ENCODE assay signal across 15 cellular contexts in the genomic region with DNA sequence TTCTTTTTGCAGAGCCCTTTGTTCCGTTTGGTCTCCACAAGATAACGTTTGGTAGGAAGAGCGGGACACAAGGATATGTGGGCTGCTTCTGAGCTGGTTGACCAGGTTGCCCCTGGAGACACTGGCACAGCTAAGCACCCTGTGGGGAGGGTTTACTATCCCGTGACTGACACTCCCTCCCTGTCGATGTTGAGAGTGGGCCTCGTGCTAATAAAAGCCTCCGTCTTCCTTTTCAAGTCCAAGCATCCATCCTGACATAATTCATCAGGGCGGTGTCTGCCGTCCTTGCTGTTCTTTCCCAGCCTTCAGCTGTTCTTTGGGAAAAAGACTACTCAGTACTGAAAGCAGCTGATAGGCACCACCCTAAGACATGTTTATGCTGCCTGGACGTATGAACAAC. TPM values are rescaled to one million over a fixed set of nuclear protein-coding genes. Genes with fewer than 3 reads are reported as not detected.
DNase-seq lines count a peak whose midpoint lies in the region; ATAC-seq and TF ChIP-seq lines count a peak whose summit lies in the region.
"Had no signal": no experiment of that assay in that cellular context is flagged by ENCODE, and none has a peak within 500 bp of the region (broad histone marks: within the 10 kb centered on the region; RNA-seq: fewer than 3 reads in every experiment).

No MANE protein-coding gene starts in this region.

- TF ChIP-seq POLR2A in gastroesophageal sphincter (IDR thresholded peaks at IDR 0.05), result no peak

- H3K9me3 Mint-ChIP-seq in activated T-cell treated with anti-CD3 and anti-CD28 coated beads, Interleukin-2, amount 50 U/mL, for 24 hours, result no peaks in the 10 kb centered on the region
- H3K9me3 Mint-ChIP-seq in activated CD8-positive, alpha-beta T cell treated with anti-CD3 and anti-CD28 coated beads for 36 hours, result no peaks in the 10 kb centered on the region
- H3K9me3 Mint-ChIP-seq: HFFc6 had no signal

- POLR2A ChIA-PET in activated CD8-positive, alpha-beta T cell treated with anti-CD3 and anti-CD28 coated beads for 36 hours (lab: Charles Lee), result interaction anchor here (1.3 to 2.7 kb wide), 2 partner anchors 9 to 163 kb away, joined by 3 to 17 read pairs; no protein-coding TSS in a partner anchor

- no peaks in the 10 kb centered on the region for H3K27me3 Mint-ChIP-seq in activated T-cell treated with anti-CD3 and anti-CD28 coated beads, Interleukin-2, amount 50 U/mL, for 24 hours
- H3K27me3 Mint-ChIP-seq in activated CD8-positive, alpha-beta T cell treated with anti-CD3 and anti-CD28 coated beads for 36 hours, result no peaks in the 10 kb centered on the region

- TF ChIP-seq CTCF in activated CD8-positive, alpha-beta T cell treated with anti-CD3 and anti-CD28 coated beads for 36 hours (IDR thresholded peaks at IDR 0.05), result no peak
- TF ChIP-seq CTCF in gastroesophageal sphincter (IDR thresholded peaks at IDR 0.05) (no peak), retinal pigment epithelial cell (conservative IDR thresholded peaks at IDR 0.05; ENCODE audit: low read depth, low read length) (no peak)

- peaks cover 81% of the 10 kb centered on the region for H3K36me3 Mint-ChIP-seq in activated T-cell treated with anti-CD3 and anti-CD28 coated beads, Interleukin-2, amount 50 U/mL, for 24 hours (ENCODE audit: low read depth)
- H3K36me3 Mint-ChIP-seq in activated CD8-positive, alpha-beta T cell treated with anti-CD3 and anti-CD28 coated beads for 36 hours (ENCODE audit: low read depth), result peaks cover 58% of the 10 kb centered on the region

- H3K27ac Mint-ChIP-seq in activated T-cell treated with anti-CD3 and anti-CD28 coated beads, Interleukin-2, amount 50 U/mL, for 24 hours, result peak overlapping the region; percentile 98
- peak overlapping the region; percentile 95 for H3K27ac Mint-ChIP-seq in activated CD8-positive, alpha-beta T cell treated with anti-CD3 and anti-CD28 coated beads for 36 hours
- H3K27ac Mint-ChIP-seq: HFFc6 had no signal

- peaks cover 73% of the 10 kb centered on the region for H3K4me1 Mint-ChIP-seq in activated T-cell treated with anti-CD3 and anti-CD28 coated beads, Interleukin-2, amount 50 U/mL, for 24 hours (ENCODE audit: low read depth)
- peaks cover 60% of the 10 kb centered on the region for H3K4me1 Mint-ChIP-seq in activated CD8-positive, alpha-beta T cell treated with anti-CD3 and anti-CD28 coated beads for 36 hours (ENCODE audit: low read depth)

- H3K4me1 ChIP-seq in gastroesophageal sphincter, result peaks cover 0 to 39% (median 4%) of the 10 kb centered on the region in 3 donors

- WGBS in gastroesophageal sphincter (ENCODE audit: low coverage in 1 of 2), 2 donors, result 56 to 58% methylated on average over 7 to 8 of the region's 10 CpGs

- no peak for TF ChIP-seq EP300 in gastroesophageal sphincter (IDR thresholded peaks at IDR 0.05)

- CTCF ChIA-PET in activated CD8-positive, alpha-beta T cell treated with anti-CD3 and anti-CD28 coated beads for 36 hours (lab: Charles Lee), result interaction anchor here (1.2 to 2.6 kb wide), 3 partner anchors 11 to 163 kb away, joined by 4 to 17 read pairs (median 5); no protein-coding TSS in a partner anchor

- intact Hi-C loops in activated CD8-positive, alpha-beta T cell treated with anti-CD3 and anti-CD28 coated beads for 36 hours (cut with micrococcal nuclease), result loop anchor here (10.0 kb wide), 1 partner anchor 118 kb away; a partner anchor contains a TSS

- no peak overlapping the region for H3K4me3 ChIP-seq in gastroesophageal sphincter
- no peak overlapping the region for H3K4me3 ChIP-seq in retinal pigment epithelial cell (ENCODE audit: low read length)
- H3K4me3 ChIP-seq: MG63, thoracic aorta had no signal

- H3K9me3 ChIP-seq in gastroesophageal sphincter, result no peaks in the 10 kb centered on the region
- H3K9me3 ChIP-seq: MG63, thoracic aorta had no signal

- H3K27me3 ChIP-seq in gastroesophageal sphincter, result no peaks in the 10 kb centered on the region
- H3K27me3 ChIP-seq: MG63 had no signal

- no peak for ATAC-seq in activated CD8-positive, alpha-beta T cell treated with anti-CD3 and anti-CD28 coated beads for 36 hours
- ATAC-seq in gastroesophageal sphincter, result peak; percentile 16
- no peak for ATAC-seq in HG02981 (IDR thresholded peaks at IDR 0.05; ENCODE audit: unreplicated experiment)
- ATAC-seq in GM21576 (IDR thresholded peaks at IDR 0.05; ENCODE audit: unreplicated experiment), result no peak

- H3K36me3 ChIP-seq in gastroesophageal sphincter, result peaks cover 0 to 66% of the 10 kb centered on the region in 2 donors
- H3K36me3 ChIP-seq: MG63 had no signal

- peak overlapping the region; percentile 64 for H3K4me3 Mint-ChIP-seq in activated T-cell treated with anti-CD3 and anti-CD28 coated beads, Interleukin-2, amount 50 U/mL, for 24 hours
- H3K4me3 Mint-ChIP-seq in activated CD8-positive, alpha-beta T cell treated with anti-CD3 and anti-CD28 coated beads for 36 hours, result peak overlapping the region; percentile 69
- H3K4me3 Mint-ChIP-seq: HFFc6 had no signal

- no peak overlapping the region for H3K27ac ChIP-seq in gastroesophageal sphincter
- H3K27ac ChIP-seq: epithelial cell of prostate, thoracic aorta had no signal

- DNase-seq in activated T-cell treated with anti-CD3 and anti-CD28 coated beads, Interleukin-2, amount 50 U/mL, for 24 hours, result no peak
- DNase-seq in activated T-cell treated with anti-CD3 and anti-CD28 coated beads for 4 hours, result no peak
- no peak for DNase-seq in activated CD8-positive, alpha-beta T cell treated with anti-CD3 and anti-CD28 coated beads for 36 hours
- peak; percentile 18 for DNase-seq in retinal pigment epithelial cell (ENCODE audit: low read depth)
- no peak for DNase-seq in HPDE6-E6E7 (ENCODE audit: extremely low spot score)
- DNase-seq: HFFc6, MG63, NCI-H2171 treated with DMSO at 0.1 percent for 48 hours, nucleus accumbens had no signal

RNA-seq across cellular contexts. Expression of a gene that starts 49.6 kb away (rescaled TPM):
- total RNA-seq in activated CD8-positive, alpha-beta T cell treated with anti-CD3 and anti-CD28 coated beads for 36 hours, result not detected
- under 1 TPM in 1 of 4 donors, not detected in 3; 0.08 TPM for total RNA-seq in gastroesophageal sphincter
- total RNA-seq: bronchial epithelial cell, HFFc6 had no signal
